30 cellular contexts compared by ENCODE assay signal in the genomic region with DNA sequence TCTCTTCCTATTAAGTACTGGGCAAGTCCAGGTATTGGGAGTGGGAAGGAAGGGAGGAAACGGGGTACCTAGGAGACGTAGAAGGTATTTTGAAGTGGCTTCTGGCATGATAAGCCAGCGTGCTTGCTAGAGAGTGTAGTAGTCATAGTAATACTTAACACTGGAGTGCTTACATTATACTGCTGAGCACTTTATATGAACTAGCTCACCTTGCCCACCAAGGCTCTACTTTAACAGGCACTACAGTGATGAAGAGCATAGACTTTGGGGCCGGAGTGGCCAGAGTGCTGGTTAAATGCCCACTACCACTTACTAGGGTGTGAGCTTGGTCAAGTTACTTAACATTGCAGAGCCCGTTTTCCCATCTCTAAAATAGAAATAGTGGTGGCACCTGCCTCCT.
"Had no signal": no experiment of that assay in that cellular context is flagged by ENCODE, and none has a peak within 500 bp of the region (broad histone marks: within the 10 kb centered on the region; RNA-seq: fewer than 3 reads in every experiment).

No MANE protein-coding gene starts in this region.

- ATAC-seq: activated CD4-positive, CD25-positive, alpha-beta regulatory T cell treated with anti-CD3 and anti-CD28 coated beads, Interleukin-2, amount 50 U/mL, for 24 hours; activated naive CD4-positive, alpha-beta T cell treated with anti-CD3 and anti-CD28 coated beads, Interleukin-2, amount 50 U/mL, for 72 hours; activated T-cell treated with anti-CD3 and anti-CD28 coated beads, Interleukin-2, amount 50 U/mL, for 4 hours; esophagus mucosa; foreskin keratinocyte; left colon; naive thymus-derived CD8-positive, alpha-beta T cell; psoas muscle; stimulated activated effector memory CD8-positive, alpha-beta T cell treated with anti-CD3 and anti-CD28 coated beads, Interleukin-12 subunit alpha, Interleukin-12 subunit beta, amount 100 ng/mL, for 72 hours had no signal

- FAIRE-seq: kidney, small intestine had no signal

- H3K36me3 ChIP-seq: breast epithelium had no signal

- DNase-seq: activated CD4-positive, alpha-beta memory T cell treated with anti-CD3 and anti-CD28 coated beads for 36 hours; activated CD4-positive, alpha-beta T cell treated with anti-CD3 and anti-CD28 coated beads, Interleukin-2, amount 10 ng/mL, durations not matched to agents 24 days and 14 days; activated CD8-positive, alpha-beta memory T cell treated with anti-CD3 and anti-CD28 coated beads, Interleukin-2, amount 50 U/mL, for 48 hours; activated naive CD4-positive, alpha-beta T cell; activated T-cell treated with anti-CD3 and anti-CD28 coated beads, Interleukin-2, amount 50 U/mL, for 4 hours; central memory CD4-positive, alpha-beta T cell; endodermal cell; foreskin keratinocyte; heart left ventricle; hypothalamus; immature natural killer cell; kidney; left colon; mesenchymal stem cell; naive thymus-derived CD8-positive, alpha-beta T cell; occipital lobe; psoas muscle; sigmoid colon; small intestine; stimulated activated CD4-positive, alpha-beta T cell treated with anti-CD3 and anti-CD28 coated beads, Interleukin-4, amount 100 ng/mL, for 24 hours; T1000; WERI-Rb-1 had no signal

- H3K27me3 ChIP-seq: breast epithelium, foreskin keratinocyte, heart left ventricle, neural progenitor cell, sigmoid colon had no signal

- H3K9me3 ChIP-seq: breast epithelium, heart left ventricle, psoas muscle, sigmoid colon, thoracic aorta had no signal

- H3K27ac ChIP-seq: breast epithelium, foreskin keratinocyte, heart left ventricle, neural progenitor cell, parathyroid adenoma, sigmoid colon, thoracic aorta, WERI-Rb-1 had no signal

- H3K4me1 ChIP-seq: breast epithelium, foreskin keratinocyte, neural progenitor cell, parathyroid adenoma had no signal

- H3K4me3 ChIP-seq: breast epithelium, heart left ventricle, neural progenitor cell, psoas muscle, sigmoid colon, thoracic aorta had no signal
